Comparison of ENCODE assay signal across 10 cellular contexts in the genomic region with DNA sequence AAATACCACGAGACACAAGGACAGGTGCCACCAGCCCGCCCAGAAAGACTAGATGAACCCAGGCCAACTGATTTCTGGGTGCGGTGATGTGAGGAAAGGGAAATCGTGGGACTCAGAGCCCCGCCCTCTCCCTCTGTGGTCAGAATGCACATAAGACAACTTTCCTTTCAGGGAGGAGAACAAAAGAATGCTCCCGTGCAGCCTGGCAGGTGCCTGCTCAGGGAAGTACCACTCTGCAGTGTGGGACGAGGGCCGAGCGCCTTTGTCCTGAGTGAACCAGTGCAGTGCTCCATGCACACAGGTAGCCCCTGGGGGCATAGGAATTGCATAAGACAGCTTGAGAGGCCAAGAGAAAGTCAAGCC.
A peak's percentile ranks its signal among the peaks of the same experiment; 100 is the strongest.
DNase-seq lines count a peak whose midpoint lies in the region; ATAC-seq and TF ChIP-seq lines count a peak whose summit lies in the region.
"Had no signal": no experiment of that assay in that cellular context is flagged by ENCODE, and none has a peak within 500 bp of the region (broad histone marks: within the 10 kb centered on the region; RNA-seq: fewer than 3 reads in every experiment).

No MANE protein-coding gene starts in this region.

- H3K4me3 ChIP-seq in right atrium auricular region (no peak overlapping the region), uterus (no peak overlapping the region), esophagus muscularis mucosa (no peak overlapping the region)

- H3K36me3 ChIP-seq in right atrium auricular region (peaks cover 41% of the 10 kb centered on the region), uterus (no peaks in the 10 kb centered on the region), esophagus muscularis mucosa (peaks cover 0 to 89% (median 3%) of the 10 kb centered on the region in 4 donors)

- no peak for TF ChIP-seq CTCF in right atrium auricular region (IDR thresholded peaks at IDR 0.05)
- TF ChIP-seq CTCF in uterus (IDR thresholded peaks at IDR 0.05) = no peak
- no peak for TF ChIP-seq CTCF in esophagus muscularis mucosa (IDR thresholded peaks at IDR 0.05)

- H3K9me3 Mint-ChIP-seq in immature natural killer cell = no peaks in the 10 kb centered on the region
- H3K9me3 Mint-ChIP-seq: dendritic cell treated with granulocyte-macrophage colony-stimulating factor and Interleukin-4, amounts not matched to agents 40 ng/mL and 50 ng/mL, for 4 days had no signal

- intact Hi-C loops in left ventricle myocardium superior (cut with micrococcal nuclease) = no loop called here
- intact Hi-C loops in sciatic nerve (cut with DNase I) = no loop called here
- intact Hi-C loops in uterus (cut with DNase I; ENCODE audit: low total_unique reads) = no loop called here
- intact Hi-C loops in esophagus muscularis mucosa (cut with DNase I) = no loop called here

- H3K4me3 Mint-ChIP-seq in immature natural killer cell = peak overlapping the region in 2 of 5 donors; percentile 34 to 45
- H3K4me3 Mint-ChIP-seq: dendritic cell treated with granulocyte-macrophage colony-stimulating factor and Interleukin-4, amounts not matched to agents 40 ng/mL and 50 ng/mL, for 4 days had no signal

- TF ChIP-seq POLR2A in uterus (IDR thresholded peaks at IDR 0.05) (no peak), esophagus muscularis mucosa (IDR thresholded peaks at IDR 0.05; ENCODE audit: low read depth) (no peak)

- H3K36me3 Mint-ChIP-seq in immature natural killer cell = no peaks in the 10 kb centered on the region

- 80% methylated on average over 9 of the region's 9 CpGs for WGBS in esophagus muscularis mucosa

- peaks cover 58 to 62% of the 10 kb centered on the region in 2 donors for H3K4me1 Mint-ChIP-seq in immature natural killer cell

- TF ChIP-seq EP300 in esophagus muscularis mucosa (IDR thresholded peaks at IDR 0.05) = no peak

- H3K27me3 ChIP-seq in right atrium auricular region (no peaks in the 10 kb centered on the region), uterus (no peaks in the 10 kb centered on the region), esophagus muscularis mucosa (no peaks in the 10 kb centered on the region)

- ATAC-seq in left ventricle myocardium superior (no peak), sciatic nerve (no peak)

- H3K27ac ChIP-seq in right atrium auricular region (peak overlapping the region; percentile 46 to 57), uterus (no peak overlapping the region), esophagus muscularis mucosa (replicated peaks in 1 of 4) (peak overlapping the region in 1 of 4 donors; percentile 29)
- H3K27ac ChIP-seq: parathyroid adenoma had no signal

- H3K9me3 ChIP-seq in right atrium auricular region = no peaks in the 10 kb centered on the region
- no peaks in the 10 kb centered on the region for H3K9me3 ChIP-seq in uterus
- H3K9me3 ChIP-seq in esophagus muscularis mucosa = no peaks in the 10 kb centered on the region

- no peak for DNase-seq in right atrium auricular region (ENCODE audit: low spot score)
- no peak for DNase-seq in left ventricle myocardium superior
- peak; percentile 50 for DNase-seq in activated CD8-positive, alpha-beta memory T cell treated with anti-CD3 and anti-CD28 coated beads, Interleukin-2, amount 50 U/mL, for 4 hours
- DNase-seq in immature natural killer cell = no peak
- DNase-seq in ureter (ENCODE audit: low spot score) = peak; percentile 79
- no peak for DNase-seq in sciatic nerve (ENCODE audit: low spot score)
- DNase-seq in uterus = no peak
- no peak for DNase-seq in esophagus muscularis mucosa (ENCODE audit: extremely low spot score)

- H3K27ac Mint-ChIP-seq in immature natural killer cell = peak overlapping the region in 5 of 6 donors; percentile 59 to 94 (median 84)
- H3K27ac Mint-ChIP-seq: dendritic cell treated with granulocyte-macrophage colony-stimulating factor and Interleukin-4, amounts not matched to agents 40 ng/mL and 50 ng/mL, for 4 days had no signal

- H3K27me3 Mint-ChIP-seq in immature natural killer cell (ENCODE audit: low read depth in 3 of 3) = peaks cover 6 to 22% (median 19%) of the 10 kb centered on the region in 3 donors

- H3K4me1 ChIP-seq in right atrium auricular region (peaks cover 0 to 54% of the 10 kb centered on the region in 2 donors), uterus (no peaks in the 10 kb centered on the region), esophagus muscularis mucosa (peaks cover 33 to 50% (median 38%) of the 10 kb centered on the region in 4 donors)
- H3K4me1 ChIP-seq: parathyroid adenoma had no signal

Comparison
In these comparisons a context has a peak if more than half of its experiments do, and no peak if none do; other contexts are left out.
1. DNase-seq: peak in activated CD8-positive, alpha-beta memory T cell treated with anti-CD3 and anti-CD28 coated beads, Interleukin-2, amount 50 U/mL, for 4 hours (single experiment) and ureter (single experiment); none in right atrium auricular region (single experiment), left ventricle myocardium superior (single experiment), immature natural killer cell (0 of 3), sciatic nerve (single experiment), uterus (0 of 2) and esophagus muscularis mucosa (single experiment).
2. H3K27ac ChIP-seq: peak in right atrium auricular region (2 of 2); none in uterus (0 of 2).